In genomic region chr21:42455196-42455595, GRCh38 we compare ENCODE assay signal across 21 cellular contexts. TPM values are rescaled to one million over a fixed set of nuclear protein-coding genes. Genes with fewer than 3 reads are reported as not detected.
A peak's percentile ranks its signal among the peaks of the same experiment; 100 is the strongest.
DNase-seq lines count a peak whose midpoint lies in the region; ATAC-seq, FAIRE-seq and TF ChIP-seq lines count a peak whose summit lies in the region.
"Had no signal": no experiment of that assay in that cellular context is flagged by ENCODE, and none has a peak within 500 bp of the region (broad histone marks: within the 10 kb centered on the region; RNA-seq: fewer than 3 reads in every experiment).

No MANE protein-coding gene starts in this region.

- DNase-seq in activated naive CD4-positive, alpha-beta T cell treated with anti-CD3 and anti-CD28 coated beads, Interleukin-2, amount 10 ng/mL, durations not matched to agents 7 days and 5 days = peak; percentile 15
- DNase-seq in activated naive CD4-positive, alpha-beta T cell treated with anti-CD3 and anti-CD28 coated beads, Interleukin-2, amount 50 U/mL, for 72 hours (ENCODE audit: low spot score in 2 of 2) = no peak
- peak; percentile 29 for DNase-seq in NCI-H2107 (lab: John Stamatoyannopoulos, UW)
- DNase-seq in K562 (ENCODE audit: extremely low read depth in 1 of 4, low spot score in 3 of 4) = no peak
- peak; percentile 44 for DNase-seq in stomach
- DNase-seq in dorsolateral prefrontal cortex = no peak
- DNase-seq in NCI-H187 (lab: John Stamatoyannopoulos, UW) = no peak
- no peak for DNase-seq in epidermal melanocyte (ENCODE audit: insufficient read length, low spot score)
- DNase-seq: activated T-cell treated with anti-CD3 and anti-CD28 coated beads, Interleukin-2, amount 50 U/mL, for 48 hours; erythroblast; gastrocnemius medialis; GOT3; left cardiac atrium; MM.1S; NCI-H2081; RPMI8226; stimulated activated naive CD4-positive, alpha-beta T cell; tibial artery had no signal

- no peaks in the 10 kb centered on the region for H3K9me3 Mint-ChIP-seq in activated naive CD4-positive, alpha-beta T cell treated with anti-CD3 and anti-CD28 coated beads, Interleukin-2, amount 10 ng/mL, durations not matched to agents 7 days and 5 days
- no peaks in the 10 kb centered on the region for H3K9me3 Mint-ChIP-seq in activated naive CD4-positive, alpha-beta T cell treated with anti-CD3 and anti-CD28 coated beads, Interleukin-2, amount 50 U/mL, for 72 hours
- H3K9me3 Mint-ChIP-seq: brain; dendritic cell treated with granulocyte-macrophage colony-stimulating factor and Interleukin-4, amounts not matched to agents 40 ng/mL and 50 ng/mL, for 4 days had no signal

- H3K4me2 ChIP-seq in K562 (ENCODE audit: insufficient read depth, low read length) = no peak overlapping the region

- FAIRE-seq in K562 (lab: Jason Lieb, UNC) = no peak

- H3K36me3 Mint-ChIP-seq in activated naive CD4-positive, alpha-beta T cell treated with anti-CD3 and anti-CD28 coated beads, Interleukin-2, amount 10 ng/mL, durations not matched to agents 7 days and 5 days = no peaks in the 10 kb centered on the region
- H3K36me3 Mint-ChIP-seq in activated naive CD4-positive, alpha-beta T cell treated with anti-CD3 and anti-CD28 coated beads, Interleukin-2, amount 50 U/mL, for 72 hours = no peaks in the 10 kb centered on the region
- H3K36me3 Mint-ChIP-seq: brain had no signal

- CTCF ChIA-PET in activated naive CD4-positive, alpha-beta T cell treated with anti-CD3 and anti-CD28 coated beads, Interleukin-2, amount 10 ng/mL, durations not matched to agents 7 days and 5 days (lab: Charles Lee) = interaction anchor here (2.1 to 2.9 kb wide), 2 partner anchors 12 to 82 kb away, joined by 7 read pairs; no protein-coding TSS in a partner anchor
- CTCF ChIA-PET in K562 (lab: Yijun Ruan, JAX; ENCODE audit: low intra/inter-chr PET ratio) = interaction anchor here (0.6 kb wide), 1 partner anchor 293 kb away, joined by 3 read pairs; no protein-coding TSS in a partner anchor

- intact Hi-C loops in K562 (cut with micrococcal nuclease) = loop anchor here (10.0 kb wide), 1 partner anchor 120 kb away; no protein-coding TSS in a partner anchor
- intact Hi-C loops in stomach (cut with DNase I; ENCODE audit: low total_unique reads) = no loop called here
- intact Hi-C loops in dorsolateral prefrontal cortex (cut with DNase I) = no loop called here

- in situ Hi-C loops in K562 (cut with MboI) = no loop called here

- no peaks in the 10 kb centered on the region for H3K79me2 ChIP-seq in K562 (ENCODE audit: control insufficient read depth, insufficient read depth, low read length)

- no peaks in the 10 kb centered on the region for H4K20me1 ChIP-seq in K562 (replicated peaks; ENCODE audit: control insufficient read depth, insufficient read depth, low read length)

- no peak overlapping the region for H3K9ac ChIP-seq in K562 (ENCODE audit: insufficient read depth in 1 of 2, low read depth in 2 of 2, low read length in 2 of 2)

- no peaks in the 10 kb centered on the region for H3K9me1 ChIP-seq in K562 (ENCODE audit: control insufficient read depth, insufficient read depth, low read length)

- no peak for ATAC-seq in activated naive CD4-positive, alpha-beta T cell treated with anti-CD3 and anti-CD28 coated beads, Interleukin-2, amount 50 U/mL, for 72 hours
- ATAC-seq in K562 = no peak
- ATAC-seq: gastrocnemius medialis had no signal

- TF ChIP-seq POLR2A in K562 (conservative IDR thresholded peaks at IDR 0.05) (no peak), stomach (IDR thresholded peaks at IDR 0.05) (no peak)

- H3K36me3 ChIP-seq in K562 (ENCODE audit: control insufficient read depth, insufficient read depth, low read length) = no peaks in the 10 kb centered on the region
- no peaks in the 10 kb centered on the region for H3K36me3 ChIP-seq in stomach
- H3K36me3 ChIP-seq: gastrocnemius medialis, tibial artery had no signal

- TF ChIP-seq CTCF in K562 (IDR thresholded peaks at IDR 0.05 in 2 of 3, conservative IDR thresholded peaks at IDR 0.05 in 1 of 3; ENCODE audit: insufficient read depth in 2 of 3, low read depth in 1 of 3, low read length in 3 of 3) = no peak
- TF ChIP-seq CTCF in stomach (IDR thresholded peaks at IDR 0.05) = no peak
- TF ChIP-seq CTCF in dorsolateral prefrontal cortex (IDR thresholded peaks at IDR 0.05 in 54 of 56, conservative IDR thresholded peaks at IDR 0.05 in 2 of 56; ENCODE audit: low read depth in 1 of 56, partially characterized antibody in 56 of 56) = no peak

- H3K4me1 ChIP-seq in K562 (replicated peaks in 1 of 2; ENCODE audit: control insufficient read depth in 2 of 2, insufficient read depth in 2 of 2, low read length in 2 of 2) (peaks cover 0 to 6% of the 10 kb centered on the region in 2 experiments; a peak in 2 of 5 replicates), stomach (peaks cover 0 to 14% (median 7%) of the 10 kb centered on the region in 4 donors)
- H3K4me1 ChIP-seq: gastrocnemius medialis, tibial artery had no signal

- peaks cover 43% of the 10 kb centered on the region for H3K4me1 Mint-ChIP-seq in activated naive CD4-positive, alpha-beta T cell treated with anti-CD3 and anti-CD28 coated beads, Interleukin-2, amount 10 ng/mL, durations not matched to agents 7 days and 5 days

- WGBS in K562 (ENCODE audit: insufficient coverage, low coverage, missing lambda C conversion rate) = 11% methylated on average over 9 of the region's 9 CpGs
- 51 to 89% (median 77%) methylated on average over 9 of the region's 9 CpGs for WGBS in stomach, 5 donors

- TF ChIP-seq EP300 in K562 (IDR thresholded peaks at IDR 0.05; ENCODE audit: low read length) (no peak), stomach (IDR thresholded peaks at IDR 0.05) (no peak)

- H3K4me3 Mint-ChIP-seq in activated naive CD4-positive, alpha-beta T cell treated with anti-CD3 and anti-CD28 coated beads, Interleukin-2, amount 10 ng/mL, durations not matched to agents 7 days and 5 days = no peak overlapping the region
- H3K4me3 Mint-ChIP-seq: dendritic cell treated with granulocyte-macrophage colony-stimulating factor and Interleukin-4, amounts not matched to agents 40 ng/mL and 50 ng/mL, for 4 days had no signal

- no peak overlapping the region for H3K27ac ChIP-seq in K562 (ENCODE audit: extremely low read depth, low read depth, low read length)
- H3K27ac ChIP-seq in stomach = no peak overlapping the region
- H3K27ac ChIP-seq in dorsolateral prefrontal cortex = no peak overlapping the region
- H3K27ac ChIP-seq: gastrocnemius medialis, tibial artery had no signal

- no peak overlapping the region for H2AFZ ChIP-seq in K562 (ENCODE audit: low read depth, low read length)

- POLR2A ChIA-PET in K562 (lab: Yijun Ruan, JAX) = interaction anchor here (0.7 kb wide), 1 partner anchor 80 kb away, joined by 3 read pairs; no protein-coding TSS in a partner anchor

- TF ChIP-seq RAD21 in K562 (CRISPR knock-in tag; conservative IDR thresholded peaks at IDR 0.05 in 1 of 2, IDR thresholded peaks at IDR 0.05 in 1 of 2) = no peak

- H3K27ac Mint-ChIP-seq in activated naive CD4-positive, alpha-beta T cell treated with anti-CD3 and anti-CD28 coated beads, Interleukin-2, amount 10 ng/mL, durations not matched to agents 7 days and 5 days = no peak overlapping the region
- H3K27ac Mint-ChIP-seq in activated naive CD4-positive, alpha-beta T cell treated with anti-CD3 and anti-CD28 coated beads, Interleukin-2, amount 50 U/mL, for 72 hours = no peak overlapping the region
- H3K27ac Mint-ChIP-seq: dendritic cell treated with granulocyte-macrophage colony-stimulating factor and Interleukin-4, amounts not matched to agents 40 ng/mL and 50 ng/mL, for 4 days had no signal

- H3K9me3 ChIP-seq in K562 (replicated peaks; ENCODE audit: control insufficient read depth, insufficient read depth, low read depth, low read length) = no peaks in the 10 kb centered on the region
- H3K9me3 ChIP-seq in stomach = no peaks in the 10 kb centered on the region
- H3K9me3 ChIP-seq: gastrocnemius medialis, tibial artery had no signal

- H3K27me3 ChIP-seq in K562 (ENCODE audit: control insufficient read depth in 2 of 2, insufficient read depth in 2 of 2, low read length in 2 of 2) (peaks cover 6 to 43% of the 10 kb centered on the region in 2 experiments; a peak in 4 of 5 replicates), stomach (peaks cover 0 to 8% (median 0%) of the 10 kb centered on the region in 3 donors), dorsolateral prefrontal cortex (no peaks in the 10 kb centered on the region)

- H3K4me3 ChIP-seq in K562 (no peak overlapping the region), stomach (no peak overlapping the region), dorsolateral prefrontal cortex (no peak overlapping the region)
- H3K4me3 ChIP-seq: gastrocnemius medialis, tibial artery had no signal

- BruUV-seq in K562 (replicated peaks; lab: Mats Ljungman, UMichigan) = no TSS peak

- H3K27me3 Mint-ChIP-seq in activated naive CD4-positive, alpha-beta T cell treated with anti-CD3 and anti-CD28 coated beads, Interleukin-2, amount 10 ng/mL, durations not matched to agents 7 days and 5 days = peaks cover 8% of the 10 kb centered on the region

RNA-seq across cellular contexts. Expression of gene RSPH1, which starts 40.8 kb away (rescaled TPM):
- under 1 TPM; 0.11 to 0.33 TPM for total RNA-seq in activated naive CD4-positive, alpha-beta T cell treated with anti-CD3 and anti-CD28 coated beads, Interleukin-2, amount 50 U/mL, for 72 hours
- total RNA-seq in K562 (2011; cell fraction: chromatin; rRNA removed; ENCODE audit: low replicate concordance) = 0.16 TPM in 1 of 2 replicates, not detected in the other
- total RNA-seq in K562 (2011; cell fraction: nucleolus; rRNA removed) = not detected in 2 replicates
- total RNA-seq in K562 (2011; cell fraction: nucleoplasm; rRNA removed) = 0.15 TPM in 1 of 2 replicates, not detected in the other
- total RNA-seq in K562 (2014; rRNA removed) = not detected in 2 replicates
- total RNA-seq in K562 (2014; rRNA removed; fragmentation: Illumina TruSeq; extraction: Trizol) = not detected in 2 replicates
- total RNA-seq in K562 (2015; rRNA removed; fragmentation: Illumina TruSeq; extraction: Trizol) = not detected in 2 replicates
- not detected in 2 replicates for total RNA-seq in K562 (2021)
- polyA plus RNA-seq in K562 (2011; rRNA removed) = 0.17 TPM in 1 of 2 replicates, not detected in the other
- 0.01 TPM in 1 of 2 replicates, not detected in the other for polyA plus RNA-seq in K562 (2011; cell fraction: cytosol; rRNA removed)
- polyA plus RNA-seq in K562 (2011; cell fraction: nucleus; rRNA removed) = 0.07 TPM in 1 of 2 replicates, not detected in the other
- polyA plus RNA-seq in K562 (2012) = 0.18 TPM in 1 of 2 replicates, not detected in the other
- not detected in 2 replicates for polyA plus RNA-seq in K562 (2014; fragmentation: Illumina TruSeq; extraction: Trizol)
- not detected for polyA plus RNA-seq in K562 (2014; fragmentation: Nextera tagmentation; extraction: Ambion mirVana)
- polyA plus RNA-seq in K562 (2014; rRNA removed) = not detected in 2 replicates
- 0.07 TPM in 1 of 2 replicates, not detected in the other for polyA minus RNA-seq in K562 (2011; rRNA and poly(A)+ RNA removed)
- not detected in 2 replicates for polyA minus RNA-seq in K562 (2011; cell fraction: cytosol; rRNA and poly(A)+ RNA removed)
- not detected in 2 replicates for polyA minus RNA-seq in K562 (2011; cell fraction: nucleus; rRNA and poly(A)+ RNA removed)
- total RNA-seq in stomach = 1 to 10 TPM in 1 of 5 donors, under 1 TPM in 3, not detected in 1; 0.37 to 8.9 (median 0.58) TPM
- 1 to 10 TPM; 1.8 to 2.9 (median 2.8) TPM for polyA plus RNA-seq in stomach
- 10 to 100 TPM in 14 of 120 experiments, 1 to 10 TPM in 106; 3.5 to 12.9 (median 7.5) TPM for total RNA-seq in dorsolateral prefrontal cortex
- total RNA-seq: left cardiac atrium had no signal

RNA-seq across cellular contexts. Expression of gene UBASH3A, which starts 51.5 kb away (rescaled TPM):
- total RNA-seq in activated naive CD4-positive, alpha-beta T cell treated with anti-CD3 and anti-CD28 coated beads, Interleukin-2, amount 50 U/mL, for 72 hours = 10 to 100 TPM; 13.0 to 51.9 TPM
- total RNA-seq in K562 (2011; cell fraction: chromatin; rRNA removed; ENCODE audit: low replicate concordance) = 1.1 and 3.3 TPM in 2 replicates
- 3.2 and 3.8 TPM in 2 replicates for total RNA-seq in K562 (2011; cell fraction: nucleolus; rRNA removed)
- 1.0 and 2.0 TPM in 2 replicates for total RNA-seq in K562 (2011; cell fraction: nucleoplasm; rRNA removed)
- total RNA-seq in K562 (2014; rRNA removed) (1.4 and 2.9 TPM in 2 replicates), K562 (2014; rRNA removed; fragmentation: Illumina TruSeq; extraction: Trizol) (0.35 and 0.47 TPM in 2 replicates), K562 (2015; rRNA removed; fragmentation: Illumina TruSeq; extraction: Trizol) (0.90 and 1.1 TPM in 2 replicates), K562 (2021) (1.5 and 1.8 TPM in 2 replicates), stomach (1 to 10 TPM in 2 of 5 donors, under 1 TPM in 2, not detected in 1; 0.29 to 4.6 (median 1.2) TPM), dorsolateral prefrontal cortex (1 to 10 TPM in 2 of 120 experiments, under 1 TPM in 6, not detected in 112; 0.21 to 1.4 (median 0.60) TPM)
- polyA plus RNA-seq in K562 (2011; rRNA removed) (1.4 and 4.4 TPM in 2 replicates), K562 (2014; fragmentation: Illumina TruSeq; extraction: Trizol) (1.1 and 1.4 TPM in 2 replicates), K562 (2014; fragmentation: Nextera tagmentation; extraction: Ambion mirVana) (under 1 TPM; 0.23 to 0.25 TPM), K562 (2014; rRNA removed) (1.0 and 1.4 TPM in 2 replicates), stomach (under 1 TPM; 0.18 to 0.31 (median 0.25) TPM)
- polyA plus RNA-seq in K562 (2011; cell fraction: cytosol; rRNA removed) = 2.1 and 4.7 TPM in 2 replicates
- polyA plus RNA-seq in K562 (2011; cell fraction: nucleus; rRNA removed) = 24.2 and 29.1 TPM in 2 replicates
- polyA plus RNA-seq in K562 (2012) = 1.1 and 1.5 TPM in 2 replicates
- polyA minus RNA-seq in K562 (2011; rRNA and poly(A)+ RNA removed) = 1.4 and 2.2 TPM in 2 replicates
- polyA minus RNA-seq in K562 (2011; cell fraction: cytosol; rRNA and poly(A)+ RNA removed) = 1.3 and 3.1 TPM in 2 replicates
- 7.9 and 15.2 TPM in 2 replicates for polyA minus RNA-seq in K562 (2011; cell fraction: nucleus; rRNA and poly(A)+ RNA removed)
- total RNA-seq: Daoy had no signal

RNA-seq across cellular contexts. Expression of gene SLC37A1, which starts 58.5 kb away (rescaled TPM):
- total RNA-seq in activated naive CD4-positive, alpha-beta T cell treated with anti-CD3 and anti-CD28 coated beads, Interleukin-2, amount 50 U/mL, for 72 hours = 10 to 100 TPM; 15.2 to 20.6 TPM
- total RNA-seq in K562 (2011; cell fraction: chromatin; rRNA removed; ENCODE audit: low replicate concordance) = 4.6 and 9.1 TPM in 2 replicates
- 5.5 and 5.9 TPM in 2 replicates for total RNA-seq in K562 (2011; cell fraction: nucleolus; rRNA removed)
- total RNA-seq in K562 (2011; cell fraction: nucleoplasm; rRNA removed) = 5.6 and 6.5 TPM in 2 replicates
- total RNA-seq in K562 (2014; rRNA removed) (0.33 and 1.4 TPM in 2 replicates), K562 (2014; rRNA removed; fragmentation: Illumina TruSeq; extraction: Trizol) (0.10 and 0.15 TPM in 2 replicates), K562 (2015; rRNA removed; fragmentation: Illumina TruSeq; extraction: Trizol) (0.40 and 0.79 TPM in 2 replicates), K562 (2021) (0.40 and 0.60 TPM in 2 replicates), stomach (10 to 100 TPM in 4 of 5 donors, 1 to 10 TPM in 1; 9.8 to 72.9 (median 23.9) TPM), dorsolateral prefrontal cortex (10 to 100 TPM in 109 of 120 experiments, 1 to 10 TPM in 11; 6.5 to 24.8 (median 15.3) TPM)
- polyA plus RNA-seq in K562 (2011; rRNA removed) (3.4 and 4.5 TPM in 2 replicates), K562 (2014; fragmentation: Illumina TruSeq; extraction: Trizol) (0.45 and 0.65 TPM in 2 replicates), K562 (2014; fragmentation: Nextera tagmentation; extraction: Ambion mirVana) (under 1 TPM; 0.06 to 0.20 TPM), K562 (2014; rRNA removed) (0.09 and 0.24 TPM in 2 replicates), stomach (10 to 100 TPM; 10.3 to 12.4 (median 11.3) TPM)
- 2.8 and 3.2 TPM in 2 replicates for polyA plus RNA-seq in K562 (2011; cell fraction: cytosol; rRNA removed)
- polyA plus RNA-seq in K562 (2011; cell fraction: nucleus; rRNA removed) = 10.8 and 11.2 TPM in 2 replicates
- 0.43 and 1.8 TPM in 2 replicates for polyA plus RNA-seq in K562 (2012)
- 3.8 and 6.7 TPM in 2 replicates for polyA minus RNA-seq in K562 (2011; rRNA and poly(A)+ RNA removed)
- polyA minus RNA-seq in K562 (2011; cell fraction: cytosol; rRNA and poly(A)+ RNA removed) = 2.5 and 2.6 TPM in 2 replicates
- polyA minus RNA-seq in K562 (2011; cell fraction: nucleus; rRNA and poly(A)+ RNA removed) = 8.3 and 11.8 TPM in 2 replicates

RNA-seq across cellular contexts. Expression of gene TMPRSS3, which starts 59.3 kb away (rescaled TPM):
- 10 to 100 TPM in 1 of 2 donors, 1 to 10 TPM in 1; 9.8 to 68.6 TPM for total RNA-seq in activated naive CD4-positive, alpha-beta T cell treated with anti-CD3 and anti-CD28 coated beads, Interleukin-2, amount 50 U/mL, for 72 hours
- total RNA-seq in K562 (2011; cell fraction: chromatin; rRNA removed; ENCODE audit: low replicate concordance) = 0.21 TPM in 1 of 2 replicates, not detected in the other
- not detected in 2 replicates for total RNA-seq in K562 (2011; cell fraction: nucleolus; rRNA removed)
- total RNA-seq in K562 (2011; cell fraction: nucleoplasm; rRNA removed) = not detected in 2 replicates
- total RNA-seq in K562 (2014; rRNA removed) = not detected in 2 replicates
- total RNA-seq in K562 (2014; rRNA removed; fragmentation: Illumina TruSeq; extraction: Trizol) = not detected in 2 replicates
- not detected in 2 replicates for total RNA-seq in K562 (2015; rRNA removed; fragmentation: Illumina TruSeq; extraction: Trizol)
- not detected in 2 replicates for total RNA-seq in K562 (2021)
- polyA plus RNA-seq in K562 (2011; rRNA removed) = 0.04 and 0.07 TPM in 2 replicates
- 0.13 and 0.25 TPM in 2 replicates for polyA plus RNA-seq in K562 (2011; cell fraction: cytosol; rRNA removed)
- polyA plus RNA-seq in K562 (2011; cell fraction: nucleus; rRNA removed) = 0.18 TPM in 2 replicates
- 0.03 and 0.04 TPM in 2 replicates for polyA plus RNA-seq in K562 (2012)
- polyA plus RNA-seq in K562 (2014; fragmentation: Illumina TruSeq; extraction: Trizol) = not detected in 2 replicates
- polyA plus RNA-seq in K562 (2014; fragmentation: Nextera tagmentation; extraction: Ambion mirVana) = not detected
- polyA plus RNA-seq in K562 (2014; rRNA removed) = not detected in 2 replicates
- polyA minus RNA-seq in K562 (2011; rRNA and poly(A)+ RNA removed) = not detected in 2 replicates
- 2.2 TPM in 1 of 2 replicates, not detected in the other for polyA minus RNA-seq in K562 (2011; cell fraction: cytosol; rRNA and poly(A)+ RNA removed)
- 1.1 TPM in 1 of 2 replicates, not detected in the other for polyA minus RNA-seq in K562 (2011; cell fraction: nucleus; rRNA and poly(A)+ RNA removed)
- 10 to 100 TPM in 2 of 5 donors, 1 to 10 TPM in 1, under 1 TPM in 1, not detected in 1; 0.45 to 37.9 (median 9.7) TPM for total RNA-seq in stomach
- polyA plus RNA-seq in stomach = 1 to 10 TPM; 1.8 to 3.9 (median 3.7) TPM
- 10 to 100 TPM in 2 of 120 experiments, 1 to 10 TPM in 107, under 1 TPM in 10, not detected in 1; 0.39 to 14.8 (median 2.8) TPM for total RNA-seq in dorsolateral prefrontal cortex
- total RNA-seq: gastrocnemius medialis had no signal

Comparison
In these comparisons a context has a peak if more than half of its experiments do, and no peak if none do; other contexts are left out.
1. DNase-seq: peak in activated naive CD4-positive, alpha-beta T cell treated with anti-CD3 and anti-CD28 coated beads, Interleukin-2, amount 10 ng/mL, durations not matched to agents 7 days and 5 days (single experiment), NCI-H2107 (single experiment) and stomach (single experiment); none in activated naive CD4-positive, alpha-beta T cell treated with anti-CD3 and anti-CD28 coated beads, Interleukin-2, amount 50 U/mL, for 72 hours (0 of 2), K562 (0 of 4), dorsolateral prefrontal cortex (0 of 10), NCI-H187 (0 of 2) and epidermal melanocyte (single experiment).